In the genomic region with DNA sequence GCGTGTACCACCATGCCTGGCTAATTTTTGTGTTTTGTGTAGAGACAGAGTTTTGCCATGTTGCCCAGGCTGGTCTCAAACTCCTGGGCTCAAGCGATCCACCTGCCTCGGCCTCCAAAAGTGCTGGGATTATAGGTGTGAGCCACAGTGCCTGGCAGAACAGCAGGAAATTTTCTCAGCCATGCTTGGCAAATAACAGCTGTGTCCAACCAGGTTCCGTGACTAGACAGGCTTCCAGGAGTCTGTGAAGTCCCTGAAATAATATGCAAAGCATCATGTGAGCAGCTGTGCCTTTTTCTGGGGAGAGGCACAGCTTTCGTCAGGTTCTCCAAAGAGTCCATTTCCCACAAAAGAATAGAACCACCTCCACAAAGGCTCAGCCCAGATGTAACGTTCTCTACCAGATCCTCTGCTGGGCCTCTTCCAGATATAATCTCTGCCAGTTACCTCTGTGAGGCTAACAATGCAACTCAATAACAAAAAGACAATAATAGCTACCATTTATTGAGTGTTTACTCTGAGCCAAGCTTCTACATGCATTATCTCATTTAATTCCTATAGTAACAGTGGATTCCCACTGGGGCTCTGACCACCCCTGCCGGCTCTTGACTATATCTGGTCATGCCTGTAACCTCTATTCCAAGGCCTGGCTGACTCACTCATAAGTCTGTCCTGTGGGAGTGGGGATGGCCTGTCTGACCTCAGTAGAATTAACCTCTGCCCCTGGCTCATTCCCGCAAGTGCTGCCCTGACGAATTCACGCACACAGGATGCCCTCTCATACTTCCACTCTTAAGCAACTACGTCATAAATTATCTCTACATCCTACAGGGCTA, we compare ENCODE assay signal across 19 cellular contexts. TPM values are rescaled to one million over a fixed set of nuclear protein-coding genes. Genes with fewer than 3 reads are reported as not detected.
DNase-seq lines count a peak whose midpoint lies in the region; ATAC-seq and TF ChIP-seq lines count a peak whose summit lies in the region.
"Had no signal": no experiment of that assay in that cellular context is flagged by ENCODE, and none has a peak within 500 bp of the region (broad histone marks: within the 10 kb centered on the region; RNA-seq: fewer than 3 reads in every experiment).

No MANE protein-coding gene starts in this region.

- no peak overlapping the region for H4K91ac ChIP-seq in neuronal stem cell (ENCODE audit: low read depth, low read length, poor library complexity)

- H3K4me1 ChIP-seq in GM23338 (ENCODE audit: insufficient read depth) (peaks cover 10% of the 10 kb centered on the region; the same call in 1 of the 2 replicates), neuronal stem cell (ENCODE audit: control insufficient read depth in 2 of 2, insufficient read depth in 1 of 2, low read depth in 1 of 2, low read length in 2 of 2) (peaks cover 8 to 9% of the 10 kb centered on the region in 2 donors)
- H3K4me1 ChIP-seq: foreskin keratinocyte had no signal

- H3K4me1 Mint-ChIP-seq in GM23338, result peaks cover 13% of the 10 kb centered on the region

- no peaks in the 10 kb centered on the region for H4K20me1 ChIP-seq in GM23338 (replicated peaks; ENCODE audit: insufficient read depth)

- DNase-seq in GM23338 (ENCODE audit: low spot score), result no peak
- peak; percentile 17 for DNase-seq in NCI-H2171 (lab: John Stamatoyannopoulos, UW)
- DNase-seq in choroid plexus epithelial cell (ENCODE audit: low read depth), result peak; percentile 34
- no peak for DNase-seq in neuronal stem cell (ENCODE audit: low spot score)
- DNase-seq in activated CD4-positive, CD25-positive, alpha-beta regulatory T cell treated with anti-CD3 and anti-CD28 coated beads, Interleukin-2, amount 50 U/mL, for 72 hours, result no peak
- no peak for DNase-seq in left ventricle myocardium superior
- DNase-seq: activated gamma-delta T cell; DMS79; H7; KBM-7; NCI-H187 treated with DMSO at 0.1 percent for 48 hours; stimulated activated CD4-positive, alpha-beta T cell treated with anti-CD3 and anti-CD28 coated beads, Interleukin-15, amount 100 ng/mL, for 24 hours had no signal

- no peak overlapping the region for H2AK5ac ChIP-seq in neuronal stem cell (ENCODE audit: low read depth, low read length)

- H3K27me3 Mint-ChIP-seq in GM23338 (ENCODE audit: insufficient read depth, low read depth, poor library complexity), result peaks cover 20% of the 10 kb centered on the region

- H3F3A ChIP-seq in GM23338 (replicated peaks; ENCODE audit: low read depth), result peaks cover 4% of the 10 kb centered on the region; the same call in 1 of the 2 replicates

- no peak overlapping the region for H3K4me3 ChIP-seq in GM23338
- H3K4me3 ChIP-seq in choroid plexus epithelial cell (ENCODE audit: low read depth, low read length), result no peak overlapping the region
- H3K4me3 ChIP-seq in neuronal stem cell (ENCODE audit: low read length in 2 of 2), result peak overlapping the region in 1 of 2 donors; percentile 18
- H3K4me3 ChIP-seq: BLaER1 treated with 17β-estradiol and CSF1 and Interleukin-3, amounts not matched to agents 10 nM and 100 nM; thoracic aorta had no signal

- H2BK120ac ChIP-seq in neuronal stem cell (ENCODE audit: low read depth, low read length), result no peak overlapping the region

- WGBS in neuronal stem cell (ENCODE audit: extremely low coverage in 2 of 2, insufficient read length in 2 of 2, insufficient replicate concordance in 1 of 2), 2 donors, result no CpG with 5 or more reads among the region's 11 CpGs

- no peak overlapping the region for H2BK15ac ChIP-seq in neuronal stem cell (ENCODE audit: low read length)

- H3K27ac ChIP-seq in GM23338 (ENCODE audit: low read depth) (no peak overlapping the region), neuronal stem cell (replicated peaks; ENCODE audit: low read length) (no peak overlapping the region)
- H3K27ac ChIP-seq: BLaER1 treated with 17β-estradiol and CSF1 and Interleukin-3, amounts not matched to agents 10 nM and 100 nM; foreskin keratinocyte; thoracic aorta had no signal

- H3K4me2 ChIP-seq in GM23338 (no peak overlapping the region), neuronal stem cell (ENCODE audit: insufficient read depth, low read length, poor library complexity, severe bottlenecking) (no peak overlapping the region)
- H3K4me2 ChIP-seq: BLaER1 treated with 17β-estradiol and CSF1 and Interleukin-3, amounts not matched to agents 10 nM and 100 nM had no signal

- H2AFZ ChIP-seq in GM23338 (0 out of 2 replicates have a peak overlapping the region, but pooled peaks have one; percentile 7), neuronal stem cell (ENCODE audit: low read length) (no peak overlapping the region)

- H3K4me3 Mint-ChIP-seq in GM23338, result no peak overlapping the region
- H3K4me3 Mint-ChIP-seq: mesothelial cell of epicardium had no signal

- no peak overlapping the region for H3K23ac ChIP-seq in neuronal stem cell (ENCODE audit: low read depth, low read length, poor library complexity)

- ATAC-seq in GM23338 (no peak), HG02884 (IDR thresholded peaks at IDR 0.05; ENCODE audit: unreplicated experiment) (no peak), left ventricle myocardium superior (no peak), GM18505 (IDR thresholded peaks at IDR 0.05; ENCODE audit: unreplicated experiment) (no peak)
- ATAC-seq: SK-N-SH treated with all-trans-retinoic acid at 6 μM for 48 hours had no signal

- H3K79me1 ChIP-seq in neuronal stem cell (ENCODE audit: low read depth, low read length), result no peaks in the 10 kb centered on the region

- no peaks in the 10 kb centered on the region for H3K9me3 ChIP-seq in neuronal stem cell (replicated peaks in 1 of 2; ENCODE audit: control insufficient read depth in 2 of 2, insufficient read depth in 1 of 2, low read depth in 1 of 2, low read length in 2 of 2)
- H3K9me3 ChIP-seq: BLaER1 treated with 17β-estradiol and CSF1 and Interleukin-3, amounts not matched to agents 10 nM and 100 nM; thoracic aorta had no signal

- peaks cover 3% of the 10 kb centered on the region; the same call in 1 of the 3 replicates for H3K9me3 Mint-ChIP-seq in GM23338
- H3K9me3 Mint-ChIP-seq: mesothelial cell of epicardium had no signal

- H3K9ac ChIP-seq in neuronal stem cell (ENCODE audit: low read depth, low read length, poor library complexity), result peak overlapping the region; percentile 38
- H3K9ac ChIP-seq: BLaER1 treated with 17β-estradiol and CSF1 and Interleukin-3, amounts not matched to agents 10 nM and 100 nM had no signal

- intact Hi-C loops in left ventricle myocardium superior (cut with micrococcal nuclease), result no loop called here

- peaks cover 3% of the 10 kb centered on the region; the same call in 1 of the 3 replicates for H3K36me3 Mint-ChIP-seq in GM23338 (ENCODE audit: low read depth)
- H3K36me3 Mint-ChIP-seq: mesothelial cell of epicardium had no signal

- no peaks in the 10 kb centered on the region for H3K36me3 ChIP-seq in GM23338 (ENCODE audit: insufficient read depth)
- H3K36me3 ChIP-seq in neuronal stem cell (replicated peaks in 1 of 2; ENCODE audit: control insufficient read depth in 2 of 2, insufficient read depth in 2 of 2, low read length in 2 of 2), result no peaks in the 10 kb centered on the region
- H3K36me3 ChIP-seq: BLaER1 treated with 17β-estradiol and CSF1 and Interleukin-3, amounts not matched to agents 10 nM and 100 nM; thoracic aorta had no signal

- TF ChIP-seq POLR2A in GM18505 (IDR thresholded peaks at IDR 0.05; ENCODE audit: borderline replicate concordance, extremely low read depth, insufficient read depth, insufficient read length), result no peak

- no peak overlapping the region for H3K14ac ChIP-seq in neuronal stem cell (ENCODE audit: low read length)

- no peak overlapping the region for H3K27ac Mint-ChIP-seq in GM23338
- H3K27ac Mint-ChIP-seq: mesothelial cell of epicardium had no signal

- peaks cover 2% of the 10 kb centered on the region; the same call in 1 of the 2 replicates for H3K79me2 ChIP-seq in GM23338 (replicated peaks; ENCODE audit: insufficient read depth)

- no peak overlapping the region for H2BK5ac ChIP-seq in neuronal stem cell (ENCODE audit: low read length)

- TF ChIP-seq CTCF in GM23338 (conservative IDR thresholded peaks at IDR 0.05; ENCODE audit: low read depth in 2 of 2) (no peak), choroid plexus epithelial cell (conservative IDR thresholded peaks at IDR 0.05; ENCODE audit: low read depth, low read length) (no peak)

- no peak overlapping the region for H4K8ac ChIP-seq in neuronal stem cell (ENCODE audit: low read depth, low read length)

- H3K27me3 ChIP-seq in GM23338 (ENCODE audit: insufficient read depth), result peaks cover 16% of the 10 kb centered on the region
- peaks cover 0 to 16% (median 0%) of the 10 kb centered on the region in 3 experiments for H3K27me3 ChIP-seq in neuronal stem cell (ENCODE audit: control insufficient read depth in 3 of 3, insufficient read depth in 3 of 3, low read depth in 1 of 3, low read length in 3 of 3)

- no peaks in the 10 kb centered on the region for H3K9me2 ChIP-seq in GM23338 (ENCODE audit: insufficient read depth)

- no peak overlapping the region for H2BK12ac ChIP-seq in neuronal stem cell (ENCODE audit: low read length)

- no peak overlapping the region for H3K18ac ChIP-seq in neuronal stem cell (ENCODE audit: low read length)

- no peak overlapping the region for H3K4ac ChIP-seq in neuronal stem cell (ENCODE audit: low read length)

TF ChIP-seq in GM23338, 12 proteins besides CTCF, POLR2A, EP300 and RAD21:
- TF ChIP-seq POLR2AphosphoS5 (IDR thresholded peaks at IDR 0.05; ENCODE audit: low read depth), result no peak
- no peak for TF ChIP-seq EZH2 (IDR thresholded peaks at IDR 0.05; ENCODE audit: low read depth, unreplicated experiment)
TF ChIP-seq in GM23338: peak in this region for 0.

RNA-seq across cellular contexts. Expression of a gene that starts 4.0 kb away (rescaled TPM):
- total RNA-seq in GM23338 (2014; rRNA removed; shearing (Covaris generic)), result 38.4 and 56.7 TPM in 2 replicates
- 14.7 and 18.1 TPM in 2 replicates for polyA plus RNA-seq in GM23338 (2016; fragmentation: Nextera tagmentation; extraction: Ambion mirVana)
- 45.8 TPM for polyA plus RNA-seq in neuronal stem cell (2013, experiment 1 of 2)
- 45.7 TPM for polyA plus RNA-seq in neuronal stem cell (2013, experiment 2 of 2)
- not detected for total RNA-seq in left ventricle myocardium superior
- total RNA-seq: foreskin keratinocyte, thoracic aorta had no signal
- polyA plus RNA-seq: foreskin keratinocyte had no signal

RNA-seq across cellular contexts. Expression of a gene that starts 52.9 kb away (rescaled TPM):
- total RNA-seq in GM23338 (2014; rRNA removed; shearing (Covaris generic)), result 117 and 135 TPM in 2 replicates
- 84.3 and 90.0 TPM in 2 replicates for polyA plus RNA-seq in GM23338 (2016; fragmentation: Nextera tagmentation; extraction: Ambion mirVana)
- polyA plus RNA-seq in neuronal stem cell (2013, experiment 1 of 2), result 79.1 TPM
- polyA plus RNA-seq in neuronal stem cell (2013, experiment 2 of 2), result 78.5 TPM
- 19.2 TPM for total RNA-seq in left ventricle myocardium superior

RNA-seq across cellular contexts. Expression of a gene that starts 53.2 kb away (rescaled TPM):
- total RNA-seq in GM23338 (2014; rRNA removed; shearing (Covaris generic)), result 40.1 and 43.7 TPM in 2 replicates
- 125 and 134 TPM in 2 replicates for polyA plus RNA-seq in GM23338 (2016; fragmentation: Nextera tagmentation; extraction: Ambion mirVana)
- 53.9 TPM for polyA plus RNA-seq in neuronal stem cell (2013, experiment 1 of 2)
- 55.7 TPM for polyA plus RNA-seq in neuronal stem cell (2013, experiment 2 of 2)
- 11.1 TPM for total RNA-seq in left ventricle myocardium superior

Comparison
In these comparisons a context has a peak if more than half of its experiments do, and no peak if none do; other contexts are left out.
1. DNase-seq: peak in NCI-H2171 (single experiment) and choroid plexus epithelial cell (single experiment); none in GM23338 (single experiment), neuronal stem cell (single experiment), activated CD4-positive, CD25-positive, alpha-beta regulatory T cell treated with anti-CD3 and anti-CD28 coated beads, Interleukin-2, amount 50 U/mL, for 72 hours (single experiment) and left ventricle myocardium superior (single experiment).
2. RNA of a gene that starts 4.0 kb away (total RNA-seq): 38.4 to 56.7 TPM in GM23338; not detected in left ventricle myocardium superior (single experiment); every median in the first group is over 10 times any median in the second.